28 cellular contexts compared by ENCODE assay signal in the genomic region with DNA sequence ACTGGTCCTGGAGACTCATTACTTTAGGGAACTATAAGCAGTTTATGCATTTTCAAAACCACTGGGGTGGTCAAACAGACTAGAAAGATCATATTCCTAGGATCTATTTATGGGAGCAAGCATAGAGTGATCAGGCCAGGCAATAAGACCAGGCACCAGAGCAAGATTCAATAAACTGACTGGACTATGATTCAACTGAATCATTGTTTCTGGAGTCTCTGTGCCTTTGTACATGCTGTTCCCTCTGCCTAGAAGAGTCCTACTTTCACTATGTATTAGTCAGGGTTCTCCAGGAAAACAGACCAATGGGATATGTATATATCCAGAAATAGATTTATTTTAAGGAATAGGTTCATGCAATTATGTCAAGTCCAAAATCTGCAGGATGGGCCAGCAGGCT.
"Had no signal": no experiment of that assay in that cellular context is flagged by ENCODE, and none has a peak within 500 bp of the region (broad histone marks: within the 10 kb centered on the region; RNA-seq: fewer than 3 reads in every experiment).

No MANE protein-coding gene starts in this region.

- DNase-seq: cortex of kidney; dermis blood vessel endothelial cell; dorsolateral prefrontal cortex; effector CD4-positive, alpha-beta T cell; effector CD8-positive, alpha-beta T cell; effector memory CD4-positive, alpha-beta T cell; effector memory CD8-positive, alpha-beta T cell; erythroblast; esophagus squamous epithelium; foreskin fibroblast; foreskin keratinocyte; foreskin melanocyte; gastrocnemius medialis; glutamatergic neuron; head of caudate nucleus; heart left ventricle had no signal

- H3K27ac ChIP-seq: colonic mucosa, coronary artery, dorsolateral prefrontal cortex, epithelial cell of prostate, esophagus muscularis mucosa, esophagus squamous epithelium, foreskin keratinocyte, gastrocnemius medialis, gastroesophageal sphincter, heart left ventricle had no signal

- H3K4me3 ChIP-seq: colonic mucosa, coronary artery, dorsolateral prefrontal cortex, esophagus muscularis mucosa, esophagus squamous epithelium, gastrocnemius medialis, gastroesophageal sphincter, heart left ventricle had no signal

- H3K9me3 ChIP-seq: colonic mucosa, esophagus muscularis mucosa, esophagus squamous epithelium, gastrocnemius medialis, gastroesophageal sphincter, heart left ventricle had no signal

- H3K36me3 ChIP-seq: colonic mucosa, esophagus muscularis mucosa, esophagus squamous epithelium, gastrocnemius medialis, gastroesophageal sphincter, heart left ventricle had no signal

- ATAC-seq: effector memory CD8-positive, alpha-beta T cell; esophagus mucosa; foreskin keratinocyte; gastrocnemius medialis; gastroesophageal sphincter; heart left ventricle had no signal

- H3K4me3 Mint-ChIP-seq: dendritic cell treated with granulocyte-macrophage colony-stimulating factor and Interleukin-4, amounts not matched to agents 40 ng/mL and 50 ng/mL, for 4 days; effector memory CD8-positive, alpha-beta T cell; endodermal cell had no signal

- H3K27ac Mint-ChIP-seq: dendritic cell treated with granulocyte-macrophage colony-stimulating factor and Interleukin-4, amounts not matched to agents 40 ng/mL and 50 ng/mL, for 4 days; effector memory CD8-positive, alpha-beta T cell; endodermal cell had no signal

- FAIRE-seq: colon, endometrium, endothelial cell of umbilical vein, frontal cortex had no signal

- H3K27me3 ChIP-seq: colonic mucosa, dorsolateral prefrontal cortex, esophagus muscularis mucosa, esophagus squamous epithelium, foreskin keratinocyte, gastrocnemius medialis, gastroesophageal sphincter, heart left ventricle had no signal

- H3K9me3 Mint-ChIP-seq: dendritic cell treated with granulocyte-macrophage colony-stimulating factor and Interleukin-4, amounts not matched to agents 40 ng/mL and 50 ng/mL, for 4 days; effector memory CD8-positive, alpha-beta T cell; endodermal cell had no signal

- H3K4me1 ChIP-seq: colonic mucosa had no signal
